8 cellular contexts compared by ENCODE assay signal in genomic region chr3:55488398-55489055, GRCh38. TPM values are rescaled to one million over a fixed set of nuclear protein-coding genes. Genes with fewer than 3 reads are reported as not detected.
DNase-seq lines count a peak whose midpoint lies in the region; ATAC-seq, FAIRE-seq and TF ChIP-seq lines count a peak whose summit lies in the region.

No MANE protein-coding gene starts in this region.

- no peaks in the 10 kb centered on the region for H3K4me1 Mint-ChIP-seq in natural killer cell treated with Interleukin-12 subunit alpha and Interleukin-12 subunit beta and Interleukin-15 and Interleukin-18, amount 100 ng/mL, for 72 hours (ENCODE audit: low read depth in 2 of 2)
- H3K4me1 Mint-ChIP-seq in natural killer cell: peaks cover 0 to 4% of the 10 kb centered on the region in 2 donors

- POLR2A ChIA-PET in endothelial cell of umbilical vein (lab: Charles Lee): no interaction called here

- CTCF ChIA-PET in endothelial cell of umbilical vein (lab: Charles Lee): interaction anchor here (2.2 to 5.8 kb wide), 3 partner anchors 554 to 816 kb away, joined by 11 to 98 read pairs (median 57); no protein-coding TSS in a partner anchor

- H4K20me1 ChIP-seq in endothelial cell of umbilical vein (replicated peaks; ENCODE audit: control insufficient read depth, extremely low read depth, insufficient read depth, low read length): no peaks in the 10 kb centered on the region

- H3K4me3 ChIP-seq in SJCRH30 (peak overlapping the region; percentile 89), endothelial cell of umbilical vein (replicated peaks in 1 of 3; ENCODE audit: insufficient read depth in 1 of 3, low read depth in 1 of 3, low read length in 3 of 3) (peak overlapping the region; percentile 55 to 71 (median 57)), mesodermal cell (ENCODE audit: extremely low read depth, insufficient read depth, low read length, poor library complexity, severe bottlenecking) (peak overlapping the region; percentile 82), upper lobe of right lung (peak overlapping the region; percentile 67)

- H3K27ac ChIP-seq in SJCRH30 (peak overlapping the region; percentile 78), endothelial cell of umbilical vein (ENCODE audit: insufficient read depth, low read depth, low read length) (no peak overlapping the region), mesodermal cell (ENCODE audit: low read depth, low read length, severe bottlenecking) (peak overlapping the region; percentile 67), upper lobe of right lung (peak overlapping the region; percentile 66)

- no TSS peak for BruUV-seq in endothelial cell of umbilical vein (replicated peaks; lab: Mats Ljungman, UMichigan)

- peak overlapping the region; percentile 77 for H3K4me2 ChIP-seq in endothelial cell of umbilical vein (ENCODE audit: insufficient read depth, low read length)

- peaks cover 36 to 50% of the 10 kb centered on the region in 2 donors for H3K27me3 Mint-ChIP-seq in natural killer cell treated with Interleukin-12 subunit alpha and Interleukin-12 subunit beta and Interleukin-15 and Interleukin-18, amount 100 ng/mL, for 72 hours
- peaks cover 53 to 67% of the 10 kb centered on the region in 2 donors for H3K27me3 Mint-ChIP-seq in natural killer cell (ENCODE audit: low read depth in 2 of 2)

- H3K36me3 ChIP-seq in SJCRH30 (peaks cover 9% of the 10 kb centered on the region; the same call in 1 of the 2 replicates), endothelial cell of umbilical vein (ENCODE audit: control insufficient read depth in 2 of 2, extremely low read depth in 1 of 2, insufficient read depth in 2 of 2, low read length in 2 of 2) (no peaks in the 10 kb centered on the region), mesodermal cell (ENCODE audit: control insufficient read depth, insufficient read depth, low read length) (no peaks in the 10 kb centered on the region), upper lobe of right lung (no peaks in the 10 kb centered on the region)

- no peaks in the 10 kb centered on the region for H3K27me3 ChIP-seq in SJCRH30
- peaks cover 65 to 76% of the 10 kb centered on the region in 2 experiments for H3K27me3 ChIP-seq in endothelial cell of umbilical vein (ENCODE audit: control insufficient read depth in 2 of 2, insufficient read depth in 2 of 2, low read length in 2 of 2)
- H3K27me3 ChIP-seq in upper lobe of right lung: peaks cover 35% of the 10 kb centered on the region

- no peak for ATAC-seq in natural killer cell treated with Interleukin-12 subunit alpha and Interleukin-12 subunit beta and Interleukin-15 and Interleukin-18, amount 100 ng/mL, for 72 hours
- no peak for ATAC-seq in natural killer cell
- ATAC-seq in upper lobe of right lung: peak; percentile 11
- no peak for ATAC-seq in GM19463 (IDR thresholded peaks at IDR 0.05; ENCODE audit: unreplicated experiment)

- no peak overlapping the region for H3K9ac ChIP-seq in endothelial cell of umbilical vein (replicated peaks; ENCODE audit: extremely low read depth, insufficient read depth, low read length)

- H3K4me1 ChIP-seq in SJCRH30 (peaks cover 20% of the 10 kb centered on the region), endothelial cell of umbilical vein (ENCODE audit: control insufficient read depth, extremely low read depth, insufficient read depth, low read length) (peaks cover 14% of the 10 kb centered on the region), mesodermal cell (ENCODE audit: control insufficient read depth, insufficient read depth, low read length, poor library complexity, severe bottlenecking) (peaks cover 25% of the 10 kb centered on the region), upper lobe of right lung (peaks cover 3% of the 10 kb centered on the region)

- WGBS in mesodermal cell (ENCODE audit: insufficient coverage in 2 of 2), 2 experiments: 1 to 4% methylated on average over 26 to 29 of the region's 30 CpGs

- no peaks in the 10 kb centered on the region for H3K79me2 ChIP-seq in endothelial cell of umbilical vein (ENCODE audit: control insufficient read depth, insufficient read depth, low read length)

- H3K27ac Mint-ChIP-seq in natural killer cell treated with Interleukin-12 subunit alpha and Interleukin-12 subunit beta and Interleukin-15 and Interleukin-18, amount 100 ng/mL, for 72 hours: no peak overlapping the region
- no peak overlapping the region for H3K27ac Mint-ChIP-seq in natural killer cell

- H3K4me3 Mint-ChIP-seq in natural killer cell treated with Interleukin-12 subunit alpha and Interleukin-12 subunit beta and Interleukin-15 and Interleukin-18, amount 100 ng/mL, for 72 hours: peak overlapping the region; percentile 12
- H3K4me3 Mint-ChIP-seq in natural killer cell: no peak overlapping the region

- TF ChIP-seq CTCF in natural killer cell (IDR thresholded peaks at IDR 0.05): no peak
- TF ChIP-seq CTCF in endothelial cell of umbilical vein (IDR thresholded peaks at IDR 0.05; ENCODE audit: extremely low read depth in 1 of 2, insufficient read depth in 1 of 2, low read depth in 1 of 2, low read length in 2 of 2): no peak
- no peak for TF ChIP-seq CTCF in upper lobe of right lung (IDR thresholded peaks at IDR 0.05)

- H3K9me1 ChIP-seq in endothelial cell of umbilical vein (replicated peaks; ENCODE audit: control insufficient read depth, extremely low read depth, insufficient read depth, low read length): no peaks in the 10 kb centered on the region

- no peaks in the 10 kb centered on the region for H3K9me3 Mint-ChIP-seq in natural killer cell treated with Interleukin-12 subunit alpha and Interleukin-12 subunit beta and Interleukin-15 and Interleukin-18, amount 100 ng/mL, for 72 hours
- no peaks in the 10 kb centered on the region for H3K9me3 Mint-ChIP-seq in natural killer cell

- dilution Hi-C loops in endothelial cell of umbilical vein (cut with MboI; ENCODE audit: extremely low pct_ligation_motif_present, low sequenced_read_pairs): no loop called here

- no peaks in the 10 kb centered on the region for H3K9me3 ChIP-seq in SJCRH30 (replicated peaks)
- H3K9me3 ChIP-seq in endothelial cell of umbilical vein (replicated peaks; ENCODE audit: control insufficient read depth, insufficient read depth, low read length): no peaks in the 10 kb centered on the region
- H3K9me3 ChIP-seq in mesodermal cell (ENCODE audit: control insufficient read depth, low read length): no peaks in the 10 kb centered on the region
- no peaks in the 10 kb centered on the region for H3K9me3 ChIP-seq in upper lobe of right lung

- peaks cover 6% of the 10 kb centered on the region for H3K36me3 Mint-ChIP-seq in natural killer cell treated with Interleukin-12 subunit alpha and Interleukin-12 subunit beta and Interleukin-15 and Interleukin-18, amount 100 ng/mL, for 72 hours
- H3K36me3 Mint-ChIP-seq in natural killer cell: no peaks in the 10 kb centered on the region

- FAIRE-seq in endothelial cell of umbilical vein (lab: Jason Lieb, UNC): peak; percentile 50

- TF ChIP-seq POLR2A in endothelial cell of umbilical vein (IDR thresholded peaks at IDR 0.05; ENCODE audit: low read depth, low read length): no peak

- no peak for DNase-seq in natural killer cell treated with Interleukin-12 subunit alpha and Interleukin-12 subunit beta and Interleukin-15 and Interleukin-18, amount 100 ng/mL, for 72 hours (ENCODE audit: low spot score)
- DNase-seq in natural killer cell (no peak), SJCRH30 (peak; percentile 86 to 88), endothelial cell of umbilical vein (ENCODE audit: low read depth, low spot score) (peak; percentile 51), upper lobe of right lung (peak; percentile 79), COR-L47 (lab: John Stamatoyannopoulos, UW) (no peak)

- peak overlapping the region; percentile 86 for H2AFZ ChIP-seq in endothelial cell of umbilical vein (ENCODE audit: low read depth, low read length)

- intact Hi-C loops in natural killer cell (cut with micrococcal nuclease) (no loop called here), endothelial cell of umbilical vein (cut with micrococcal nuclease) (loop anchor here (5.0 kb wide), 3 partner anchors 114 to 644 kb away; no protein-coding TSS in a partner anchor), upper lobe of right lung (cut with DNase I) (no loop called here)

TF ChIP-seq in endothelial cell of umbilical vein, 7 proteins besides CTCF, POLR2A, EP300 and RAD21:
- no peak for TF ChIP-seq MYC (IDR thresholded peaks at IDR 0.05; ENCODE audit: low read depth, low read length)
- TF ChIP-seq POLR2AphosphoS5 (IDR thresholded peaks at IDR 0.05; ENCODE audit: insufficient read depth, low read depth, low read length): no peak
- no peak for TF ChIP-seq FOS (IDR thresholded peaks at IDR 0.05; ENCODE audit: borderline replicate concordance, insufficient read depth, low read length)
- TF ChIP-seq GATA2 (IDR thresholded peaks at IDR 0.05; ENCODE audit: insufficient read depth, insufficient read length, low read depth, low read length): no peak
- no peak for TF ChIP-seq JUN (IDR thresholded peaks at IDR 0.05; ENCODE audit: borderline replicate concordance, insufficient read depth, insufficient read length, low read depth)
- no peak for TF ChIP-seq EZH2 (IDR thresholded peaks at IDR 0.05; ENCODE audit: borderline replicate concordance, low read depth, low read length, severe bottlenecking)
- TF ChIP-seq MAX (IDR thresholded peaks at IDR 0.05; ENCODE audit: insufficient read depth, insufficient read length): no peak

RNA-seq across cellular contexts. Expression of gene WNT5A, which starts 1.4 kb away (rescaled TPM):
- total RNA-seq in natural killer cell treated with Interleukin-12 subunit alpha and Interleukin-12 subunit beta and Interleukin-15 and Interleukin-18, amount 100 ng/mL, for 72 hours: not detected
- not detected for total RNA-seq in natural killer cell
- 33.1 and 34.6 TPM in 2 replicates for total RNA-seq in SJCRH30 (2014; rRNA removed; shearing (Covaris generic))
- total RNA-seq in endothelial cell of umbilical vein: 0.25 and 0.33 TPM in 2 replicates
- 0.08 and 0.16 TPM in 2 replicates for polyA plus RNA-seq in endothelial cell of umbilical vein
- polyA plus RNA-seq in endothelial cell of umbilical vein (2011; cell fraction: cytosol; rRNA removed): 0.04 and 0.06 TPM in 2 replicates
- 0.11 and 0.20 TPM in 2 replicates for polyA plus RNA-seq in endothelial cell of umbilical vein (2011; cell fraction: nucleus; rRNA removed)
- 0.12 TPM in 2 replicates for polyA plus RNA-seq in endothelial cell of umbilical vein (2012)
- 0.07 and 0.89 TPM in 2 replicates for polyA minus RNA-seq in endothelial cell of umbilical vein
- polyA minus RNA-seq in endothelial cell of umbilical vein (2011; cell fraction: cytosol; rRNA and poly(A)+ RNA removed): 30.3 TPM
- polyA minus RNA-seq in endothelial cell of umbilical vein (2011; cell fraction: nucleus; rRNA and poly(A)+ RNA removed): 0.29 and 0.72 TPM in 2 replicates
- polyA plus RNA-seq in mesodermal cell (2013, experiment 1 of 2): 25.1 TPM
- polyA plus RNA-seq in mesodermal cell (2013, experiment 2 of 2): 26.7 TPM
- 24.5 TPM for total RNA-seq in upper lobe of right lung

Comparison
In these comparisons a context has a peak if more than half of its experiments do, and no peak if none do; other contexts are left out.
1. DNase-seq: peak in SJCRH30 (2 of 2), endothelial cell of umbilical vein (single experiment) and upper lobe of right lung (single experiment); none in natural killer cell treated with Interleukin-12 subunit alpha and Interleukin-12 subunit beta and Interleukin-15 and Interleukin-18, amount 100 ng/mL, for 72 hours (single experiment), natural killer cell (single experiment) and COR-L47 (single experiment).
2. RNA of gene WNT5A, which starts 1.4 kb away (total RNA-seq): 33.1 to 34.6 TPM in SJCRH30 and 24.5 TPM in upper lobe of right lung (single experiment); 0.25 to 0.33 TPM in endothelial cell of umbilical vein, not detected in natural killer cell treated with Interleukin-12 subunit alpha and Interleukin-12 subunit beta and Interleukin-15 and Interleukin-18, amount 100 ng/mL, for 72 hours and not detected in natural killer cell; every median in the first group is over 10 times any median in the second.
3. Peak in every context shown above with its lines, with median percentiles within 50 percentile points of each other: H3K4me3 ChIP-seq.